12 cellular contexts compared by ENCODE assay signal in the genomic region with DNA sequence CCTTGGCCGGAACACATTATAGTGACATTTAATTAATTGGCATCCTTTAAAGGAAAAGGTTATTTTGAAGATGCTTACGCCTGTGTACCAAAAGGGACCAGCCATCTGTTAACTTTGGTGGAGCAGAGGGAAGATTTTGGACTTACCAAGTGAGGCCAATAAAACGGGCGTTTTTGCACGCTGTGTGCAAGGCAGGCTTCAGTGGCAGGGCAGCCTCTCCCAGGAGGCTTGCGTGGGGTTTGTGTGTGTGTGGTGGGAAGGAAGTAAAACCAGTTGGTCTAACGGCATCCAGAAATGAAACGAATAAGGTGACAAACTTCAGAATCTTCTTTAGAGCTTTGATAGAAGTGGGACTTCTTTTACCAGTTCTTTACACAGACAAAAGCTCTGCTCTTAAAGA.
A peak's percentile ranks its signal among the peaks of the same experiment; 100 is the strongest.
DNase-seq lines count a peak whose midpoint lies in the region; ATAC-seq and TF ChIP-seq lines count a peak whose summit lies in the region.
"Had no signal": no experiment of that assay in that cellular context is flagged by ENCODE, and none has a peak within 500 bp of the region (broad histone marks: within the 10 kb centered on the region; RNA-seq: fewer than 3 reads in every experiment).

No MANE protein-coding gene starts in this region.

- peaks cover 5% of the 10 kb centered on the region for H3K36me3 Mint-ChIP-seq in stimulated activated naive CD8-positive, alpha-beta T cell treated with anti-CD3 and anti-CD28 coated beads, Interleukin-15, Interleukin-2, amounts not matched to agents 100 ng/mL and 50 ng/mL, for 24 hours (ENCODE audit: low read depth)

- H3K27me3 ChIP-seq in upper lobe of right lung: no peaks in the 10 kb centered on the region
- H3K27me3 ChIP-seq in suprapubic skin: no peaks in the 10 kb centered on the region

- TF ChIP-seq POLR2A in suprapubic skin (IDR thresholded peaks at IDR 0.05): no peak

- H3K9me3 ChIP-seq in upper lobe of right lung: no peaks in the 10 kb centered on the region
- no peaks in the 10 kb centered on the region for H3K9me3 ChIP-seq in suprapubic skin

- TF ChIP-seq CTCF in upper lobe of right lung (IDR thresholded peaks at IDR 0.05) (no peak), suprapubic skin (IDR thresholded peaks at IDR 0.05) (no peak)

- H3K9me3 Mint-ChIP-seq in stimulated activated naive CD8-positive, alpha-beta T cell treated with anti-CD3 and anti-CD28 coated beads, Interleukin-15, Interleukin-2, amounts not matched to agents 100 ng/mL and 50 ng/mL, for 24 hours: no peaks in the 10 kb centered on the region
- H3K9me3 Mint-ChIP-seq in stimulated activated naive CD8-positive, alpha-beta T cell treated with anti-CD3 and anti-CD28 coated beads, Interleukin-15, amount 100 ng/mL, for 72 hours: no peaks in the 10 kb centered on the region
- H3K9me3 Mint-ChIP-seq: activated T-cell treated with anti-CD3 and anti-CD28 coated beads, Interleukin-2, amount 50 U/mL, for 24 hours had no signal

- H3K4me3 Mint-ChIP-seq in stimulated activated naive CD8-positive, alpha-beta T cell treated with anti-CD3 and anti-CD28 coated beads, Interleukin-15, Interleukin-2, amounts not matched to agents 100 ng/mL and 50 ng/mL, for 24 hours: no peak overlapping the region
- peak overlapping the region in 1 of 2 donors; percentile 4 for H3K4me3 Mint-ChIP-seq in stimulated activated naive CD8-positive, alpha-beta T cell treated with anti-CD3 and anti-CD28 coated beads, Interleukin-15, amount 100 ng/mL, for 72 hours
- H3K4me3 Mint-ChIP-seq: activated T-cell treated with anti-CD3 and anti-CD28 coated beads, Interleukin-2, amount 50 U/mL, for 24 hours had no signal

- no peaks in the 10 kb centered on the region for H3K27me3 Mint-ChIP-seq in stimulated activated naive CD8-positive, alpha-beta T cell treated with anti-CD3 and anti-CD28 coated beads, Interleukin-15, Interleukin-2, amounts not matched to agents 100 ng/mL and 50 ng/mL, for 24 hours
- H3K27me3 Mint-ChIP-seq in stimulated activated naive CD8-positive, alpha-beta T cell treated with anti-CD3 and anti-CD28 coated beads, Interleukin-15, amount 100 ng/mL, for 72 hours: no peaks in the 10 kb centered on the region
- H3K27me3 Mint-ChIP-seq: activated T-cell treated with anti-CD3 and anti-CD28 coated beads, Interleukin-2, amount 50 U/mL, for 24 hours had no signal

- no peak for ATAC-seq in stimulated activated naive CD8-positive, alpha-beta T cell treated with anti-CD3 and anti-CD28 coated beads, Interleukin-15, amount 100 ng/mL, for 72 hours
- ATAC-seq in HG02852 (IDR thresholded peaks at IDR 0.05; ENCODE audit: unreplicated experiment) (peak; percentile 57), upper lobe of right lung (peak; percentile 12)
- ATAC-seq: SK-N-SH treated with all-trans-retinoic acid at 6 μM for 48 hours had no signal

- 82% methylated on average over 8 of the region's 8 CpGs for WGBS in suprapubic skin

- H3K4me1 ChIP-seq in upper lobe of right lung: peaks cover 25% of the 10 kb centered on the region
- H3K4me1 ChIP-seq in suprapubic skin: peaks cover 28% of the 10 kb centered on the region

- peak overlapping the region; percentile 50 for H3K27ac Mint-ChIP-seq in stimulated activated naive CD8-positive, alpha-beta T cell treated with anti-CD3 and anti-CD28 coated beads, Interleukin-15, Interleukin-2, amounts not matched to agents 100 ng/mL and 50 ng/mL, for 24 hours
- H3K27ac Mint-ChIP-seq in stimulated activated naive CD8-positive, alpha-beta T cell treated with anti-CD3 and anti-CD28 coated beads, Interleukin-15, amount 100 ng/mL, for 72 hours: no peak overlapping the region
- H3K27ac Mint-ChIP-seq: activated T-cell treated with anti-CD3 and anti-CD28 coated beads, Interleukin-2, amount 50 U/mL, for 24 hours had no signal

- H3K36me3 ChIP-seq in upper lobe of right lung (no peaks in the 10 kb centered on the region), suprapubic skin (no peaks in the 10 kb centered on the region)

- H3K27ac ChIP-seq in upper lobe of right lung (no peak overlapping the region), suprapubic skin (no peak overlapping the region)

- intact Hi-C loops in upper lobe of right lung (cut with DNase I): no loop called here

- no peak for DNase-seq in stimulated activated naive CD8-positive, alpha-beta T cell treated with anti-CD3 and anti-CD28 coated beads, Interleukin-15, amount 100 ng/mL, for 72 hours
- DNase-seq in NCI-H524 treated with DMSO at 0.1 percent for 48 hours (lab: John Stamatoyannopoulos, UW) (peak; percentile 63), upper lobe of right lung (no peak), suprapubic skin (ENCODE audit: low spot score in 2 of 2) (no peak), HPDE6-E6E7 (ENCODE audit: extremely low spot score) (no peak), NCI-H2107 (lab: John Stamatoyannopoulos, UW) (no peak)
- DNase-seq: activated T-cell treated with anti-CD3 and anti-CD28 coated beads, Interleukin-2, amount 50 U/mL, for 24 hours; cortex of kidney; NCI-H1436 treated with DMSO at 0.1 percent for 48 hours had no signal

- no peak for TF ChIP-seq EP300 in suprapubic skin (IDR thresholded peaks at IDR 0.05)

- H3K4me3 ChIP-seq in upper lobe of right lung (no peak overlapping the region), suprapubic skin (no peak overlapping the region)

- H3K4me1 Mint-ChIP-seq in stimulated activated naive CD8-positive, alpha-beta T cell treated with anti-CD3 and anti-CD28 coated beads, Interleukin-15, Interleukin-2, amounts not matched to agents 100 ng/mL and 50 ng/mL, for 24 hours (ENCODE audit: low read depth): peaks cover 43% of the 10 kb centered on the region
- peaks cover 39% of the 10 kb centered on the region for H3K4me1 Mint-ChIP-seq in stimulated activated naive CD8-positive, alpha-beta T cell treated with anti-CD3 and anti-CD28 coated beads, Interleukin-15, amount 100 ng/mL, for 72 hours
